41 cellular contexts compared by ENCODE assay signal in the genomic region with DNA sequence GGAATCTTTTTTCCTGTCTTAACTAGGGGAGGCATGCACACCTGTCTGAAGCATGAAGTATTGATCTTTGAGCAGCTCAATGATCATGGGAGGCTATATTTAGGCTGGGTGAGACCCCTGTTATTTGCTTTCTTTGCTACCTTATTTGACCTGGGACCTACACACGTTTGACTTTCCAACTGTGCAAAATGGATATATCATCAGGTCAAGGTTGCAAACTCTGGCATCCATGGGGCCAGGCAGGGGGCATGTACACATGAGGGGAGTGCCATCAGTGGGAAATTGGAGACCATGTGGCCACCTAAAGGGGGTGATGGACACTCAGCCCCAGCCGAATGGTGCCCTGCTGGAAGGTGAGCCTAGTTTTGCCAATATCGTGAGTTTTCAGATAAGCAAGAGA.
"Had no signal": no experiment of that assay in that cellular context is flagged by ENCODE, and none has a peak within 500 bp of the region (broad histone marks: within the 10 kb centered on the region; RNA-seq: fewer than 3 reads in every experiment).

No MANE protein-coding gene starts in this region.

- H3K27me3 ChIP-seq: adrenal gland, ascending aorta, body of pancreas, brain microvascular endothelial cell, breast epithelium, cardiac muscle cell had no signal

- H3K4me1 Mint-ChIP-seq: activated naive CD4-positive, alpha-beta T cell treated with anti-CD3 and anti-CD28 coated beads, Interleukin-2, amount 10 ng/mL, durations not matched to agents 7 days and 5 days; activated naive CD4-positive, alpha-beta T cell treated with anti-CD3 and anti-CD28 coated beads, Interleukin-2, amount 50 U/mL, for 24 hours; activated naive CD8-positive, alpha-beta T cell treated with anti-CD3 and anti-CD28 coated beads for 36 hours; activated naive CD8-positive, alpha-beta T cell treated with anti-CD3 and anti-CD28 coated beads, Interleukin-2, amount 10 ng/mL, durations not matched to agents 7 days and 5 days; activated naive CD8-positive, alpha-beta T cell treated with anti-CD3 and anti-CD28 coated beads, Interleukin-2, amount 50 U/mL, for 24 hours; activated T-helper 17 cell treated with anti-CD3 and anti-CD28 coated beads, Interleukin-2, amount 50 U/mL, for 72 hours; brain; central memory CD8-positive, alpha-beta T cell had no signal

- H3K36me3 Mint-ChIP-seq: activated naive CD4-positive, alpha-beta T cell treated with anti-CD3 and anti-CD28 coated beads, Interleukin-2, amount 10 ng/mL, durations not matched to agents 7 days and 5 days; activated naive CD4-positive, alpha-beta T cell treated with anti-CD3 and anti-CD28 coated beads, Interleukin-2, amount 50 U/mL, for 24 hours; activated naive CD4-positive, alpha-beta T cell treated with anti-CD3 and anti-CD28 coated beads, Interleukin-2, amount 50 U/mL, for 72 hours; activated naive CD8-positive, alpha-beta T cell; activated naive CD8-positive, alpha-beta T cell treated with anti-CD3 and anti-CD28 coated beads for 36 hours; activated naive CD8-positive, alpha-beta T cell treated with anti-CD3 and anti-CD28 coated beads, Interleukin-2, amount 10 ng/mL, durations not matched to agents 7 days and 5 days had no signal

- H3K4me1 ChIP-seq: adrenal gland, ascending aorta, body of pancreas, breast epithelium had no signal

- H3K9me3 Mint-ChIP-seq: activated naive CD4-positive, alpha-beta T cell treated with anti-CD3 and anti-CD28 coated beads for 36 hours; activated naive CD4-positive, alpha-beta T cell treated with anti-CD3 and anti-CD28 coated beads, Interleukin-2, amount 10 ng/mL, durations not matched to agents 7 days and 5 days; activated naive CD4-positive, alpha-beta T cell treated with anti-CD3 and anti-CD28 coated beads, Interleukin-2, amount 50 U/mL, for 24 hours; activated naive CD4-positive, alpha-beta T cell treated with anti-CD3 and anti-CD28 coated beads, Interleukin-2, amount 50 U/mL, for 72 hours; activated naive CD8-positive, alpha-beta T cell treated with anti-CD3 and anti-CD28 coated beads for 36 hours; activated naive CD8-positive, alpha-beta T cell treated with anti-CD3 and anti-CD28 coated beads, Interleukin-2, amount 10 ng/mL, durations not matched to agents 7 days and 5 days; activated naive CD8-positive, alpha-beta T cell treated with anti-CD3 and anti-CD28 coated beads, Interleukin-2, amount 50 U/mL, for 24 hours; activated T-cell treated with anti-CD3 and anti-CD28 coated beads, Interleukin-2, amount 50 U/mL, for 24 hours; activated T-cell treated with anti-CD3 and anti-CD28 coated beads, Interleukin-2, amount 50 U/mL, for 4 hours; activated T-cell treated with anti-CD3 and anti-CD28 coated beads, Interleukin-2, amount 50 U/mL, for 72 hours; activated T-helper 1 cell treated with anti-CD3 and anti-CD28 coated beads, Interleukin-12 subunit alpha, Interleukin-12 subunit beta, Interleukin-2, Interleukin-4 antibody, amounts not matched to agents 30 ng/mL and 10 ng/mL and 1 ng/mL, durations not matched to agents 14 hours and 24 hours and 36 hours; activated T-helper 17 cell treated with anti-CD3 and anti-CD28 coated beads, Interleukin-2, amount 50 U/mL, for 72 hours; activated T-helper 2 cell treated with anti-CD3 and anti-CD28 coated beads, Interferon-gamma antibody, Interleukin-2, Interleukin-4, amounts not matched to agents 10 μg/mL and 5 μg/mL and 100 μg/mL, durations not matched to agents 14 hours and 24 hours and 36 hours; brain; central memory CD8-positive, alpha-beta T cell had no signal

- H3K9me3 ChIP-seq: adrenal gland, ascending aorta, body of pancreas, breast epithelium had no signal

- H3K27ac ChIP-seq: adrenal gland, ascending aorta, body of pancreas, brain microvascular endothelial cell, breast epithelium, cardiac muscle cell had no signal

- DNase-seq: activated effector memory CD4-positive, alpha-beta T cell treated with anti-CD3 and anti-CD28 coated beads, Interleukin-2, amount 50 U/mL, for 16 hours; activated effector memory CD4-positive, alpha-beta T cell treated with Interleukin-2 at 50 U/mL for 16 hours; activated gamma-delta T cell; activated gamma-delta T cell treated with Interleukin-2 at 50 U/mL for 16 hours; activated naive CD4-positive, alpha-beta T cell; activated naive CD4-positive, alpha-beta T cell treated with anti-CD3 and anti-CD28 coated beads for 36 hours; activated naive CD4-positive, alpha-beta T cell treated with anti-CD3 and anti-CD28 coated beads, Interleukin-2, amount 10 ng/mL, durations not matched to agents 7 days and 5 days; activated naive CD4-positive, alpha-beta T cell treated with anti-CD3 and anti-CD28 coated beads, Interleukin-2, amount 50 U/mL, for 16 hours; activated naive CD4-positive, alpha-beta T cell treated with Interleukin-2 at 50 U/mL for 16 hours; activated naive CD8-positive, alpha-beta T cell treated with anti-CD3 and anti-CD28 coated beads for 36 hours; activated naive CD8-positive, alpha-beta T cell treated with anti-CD3 and anti-CD28 coated beads, Interleukin-2, amount 10 ng/mL, durations not matched to agents 7 days and 5 days; activated naive CD8-positive, alpha-beta T cell treated with anti-CD3 and anti-CD28 coated beads, Interleukin-2, amount 50 U/mL, for 24 hours; activated T-cell treated with anti-CD3 and anti-CD28 coated beads for 4 hours; activated T-cell treated with anti-CD3 and anti-CD28 coated beads, Interleukin-2, amount 50 U/mL, for 1 hour; activated T-cell treated with anti-CD3 and anti-CD28 coated beads, Interleukin-2, amount 50 U/mL, for 24 hours; activated T-cell treated with anti-CD3 and anti-CD28 coated beads, Interleukin-2, amount 50 U/mL, for 4 hours; activated T-cell treated with anti-CD3 and anti-CD28 coated beads, Interleukin-2, amount 50 U/mL, for 48 hours; activated T-cell treated with anti-CD3 and anti-CD28 coated beads, Interleukin-2, amount 50 U/mL, for 72 hours; amniotic stem cell; amygdala; anterior cingulate cortex; aorta; body of pancreas; brain microvascular endothelial cell; caudate nucleus; central memory CD4-positive, alpha-beta T cell; cerebellar nuclear complex had no signal

- FAIRE-seq: astrocyte, bronchial epithelial cell had no signal

- H3K27me3 Mint-ChIP-seq: activated naive CD4-positive, alpha-beta T cell treated with anti-CD3 and anti-CD28 coated beads, Interleukin-2, amount 10 ng/mL, durations not matched to agents 7 days and 5 days; activated naive CD8-positive, alpha-beta T cell treated with anti-CD3 and anti-CD28 coated beads for 36 hours; central memory CD8-positive, alpha-beta T cell had no signal

- H3K27ac Mint-ChIP-seq: activated naive CD4-positive, alpha-beta T cell treated with anti-CD3 and anti-CD28 coated beads for 36 hours; activated naive CD4-positive, alpha-beta T cell treated with anti-CD3 and anti-CD28 coated beads, Interleukin-2, amount 10 ng/mL, durations not matched to agents 7 days and 5 days; activated naive CD4-positive, alpha-beta T cell treated with anti-CD3 and anti-CD28 coated beads, Interleukin-2, amount 50 U/mL, for 24 hours; activated naive CD4-positive, alpha-beta T cell treated with anti-CD3 and anti-CD28 coated beads, Interleukin-2, amount 50 U/mL, for 72 hours; activated naive CD8-positive, alpha-beta T cell; activated naive CD8-positive, alpha-beta T cell treated with anti-CD3 and anti-CD28 coated beads for 36 hours; activated naive CD8-positive, alpha-beta T cell treated with anti-CD3 and anti-CD28 coated beads, Interleukin-2, amount 10 ng/mL, durations not matched to agents 7 days and 5 days; activated naive CD8-positive, alpha-beta T cell treated with anti-CD3 and anti-CD28 coated beads, Interleukin-2, amount 50 U/mL, for 24 hours; activated T-cell treated with anti-CD3 and anti-CD28 coated beads, Interleukin-2, amount 50 U/mL, for 24 hours; activated T-cell treated with anti-CD3 and anti-CD28 coated beads, Interleukin-2, amount 50 U/mL, for 72 hours; activated T-helper 1 cell treated with anti-CD3 and anti-CD28 coated beads, Interleukin-12 subunit alpha, Interleukin-12 subunit beta, Interleukin-2, Interleukin-4 antibody, amounts not matched to agents 30 ng/mL and 10 ng/mL and 1 ng/mL, durations not matched to agents 14 hours and 24 hours and 36 hours; activated T-helper 17 cell treated with anti-CD3 and anti-CD28 coated beads, Interleukin-2, amount 50 U/mL, for 72 hours; activated T-helper 2 cell treated with anti-CD3 and anti-CD28 coated beads, Interferon-gamma antibody, Interleukin-2, Interleukin-4, amounts not matched to agents 10 μg/mL and 5 μg/mL and 100 μg/mL, durations not matched to agents 14 hours and 24 hours and 36 hours; brain had no signal

- H3K4me3 ChIP-seq: adrenal gland, ascending aorta, body of pancreas, breast epithelium, cardiac muscle cell had no signal

- H3K36me3 ChIP-seq: brain microvascular endothelial cell, breast epithelium had no signal

- H3K4me3 Mint-ChIP-seq: activated naive CD4-positive, alpha-beta T cell treated with anti-CD3 and anti-CD28 coated beads for 36 hours; activated naive CD4-positive, alpha-beta T cell treated with anti-CD3 and anti-CD28 coated beads, Interleukin-2, amount 10 ng/mL, durations not matched to agents 7 days and 5 days; activated naive CD4-positive, alpha-beta T cell treated with anti-CD3 and anti-CD28 coated beads, Interleukin-2, amount 50 U/mL, for 24 hours; activated naive CD8-positive, alpha-beta T cell; activated naive CD8-positive, alpha-beta T cell treated with anti-CD3 and anti-CD28 coated beads for 36 hours; activated naive CD8-positive, alpha-beta T cell treated with anti-CD3 and anti-CD28 coated beads, Interleukin-2, amount 10 ng/mL, durations not matched to agents 7 days and 5 days; activated naive CD8-positive, alpha-beta T cell treated with anti-CD3 and anti-CD28 coated beads, Interleukin-2, amount 50 U/mL, for 24 hours; activated T-cell treated with anti-CD3 and anti-CD28 coated beads, Interleukin-2, amount 50 U/mL, for 24 hours; activated T-cell treated with anti-CD3 and anti-CD28 coated beads, Interleukin-2, amount 50 U/mL, for 4 hours; activated T-cell treated with anti-CD3 and anti-CD28 coated beads, Interleukin-2, amount 50 U/mL, for 72 hours; activated T-helper 1 cell treated with anti-CD3 and anti-CD28 coated beads, Interleukin-12 subunit alpha, Interleukin-12 subunit beta, Interleukin-2, Interleukin-4 antibody, amounts not matched to agents 30 ng/mL and 10 ng/mL and 1 ng/mL, durations not matched to agents 14 hours and 24 hours and 36 hours; activated T-helper 17 cell treated with anti-CD3 and anti-CD28 coated beads, Interleukin-2, amount 50 U/mL, for 72 hours; brain; central memory CD8-positive, alpha-beta T cell had no signal

- ATAC-seq: activated naive CD4-positive, alpha-beta T cell treated with anti-CD3 and anti-CD28 coated beads, Interleukin-2, amount 50 U/mL, for 72 hours; activated naive CD8-positive, alpha-beta T cell treated with anti-CD3 and anti-CD28 coated beads, Interleukin-2, amount 50 U/mL, for 24 hours; activated T-cell treated with anti-CD3 and anti-CD28 coated beads, Interleukin-2, amount 50 U/mL, for 4 hours; activated T-cell treated with anti-CD3 and anti-CD28 coated beads, Interleukin-2, amount 50 U/mL, for 72 hours; activated T-helper 17 cell treated with anti-CD3 and anti-CD28 coated beads, Interleukin-2, amount 50 U/mL, for 72 hours; body of pancreas had no signal
